9 cellular contexts compared by ENCODE assay signal in the genomic region with DNA sequence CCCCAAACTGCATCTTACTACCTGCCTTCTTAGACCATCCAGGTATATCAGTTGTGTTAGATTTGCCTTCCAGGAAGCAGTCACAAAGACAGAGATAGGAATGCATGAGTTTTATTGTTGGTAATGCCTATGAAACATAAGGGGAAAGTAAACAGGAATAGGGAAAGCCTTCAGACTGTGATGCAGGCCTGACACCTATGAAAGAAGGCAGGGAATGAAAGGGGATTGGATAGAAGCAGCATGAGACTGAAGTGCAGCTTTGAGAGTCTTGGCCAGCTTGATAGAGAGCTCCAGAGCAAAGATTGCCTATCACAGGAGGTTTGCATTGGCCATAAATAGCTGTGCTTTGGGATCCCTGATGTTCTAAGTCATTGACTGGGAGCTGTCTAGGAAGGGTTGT. TPM values are rescaled to one million over a fixed set of nuclear protein-coding genes. Genes with fewer than 3 reads are reported as not detected.
"Had no signal": no experiment of that assay in that cellular context is flagged by ENCODE, and none has a peak within 500 bp of the region (broad histone marks: within the 10 kb centered on the region; RNA-seq: fewer than 3 reads in every experiment).

No MANE protein-coding gene starts in this region.

- DNase-seq: GM23248, GOT3, H7, HFFc6, IMR-90 had no signal

- H3K4me3 ChIP-seq: GM23248, HAP-1 had no signal

- H3K9me3 ChIP-seq: HAP-1 had no signal

- H3K36me3 ChIP-seq: HAP-1 had no signal

- H2AFZ ChIP-seq: GM23248 had no signal

- FAIRE-seq: HTR-8/SVneo had no signal

- H3K4me1 ChIP-seq: HAP-1 had no signal

- H3K27ac ChIP-seq: GM23248 had no signal

- H3K27ac Mint-ChIP-seq: HFFc6 had no signal

- H3K9ac ChIP-seq: GM23248 had no signal

- H3K4me3 Mint-ChIP-seq: HFFc6 had no signal

- ATAC-seq: HCT116 had no signal

RNA-seq across cellular contexts. Expression of a gene that starts 15.9 kb away (rescaled TPM):
- total RNA-seq: GM23248, H4, H7, HFFc6, IMR-90 had no signal
- polyA plus RNA-seq: GM23248, IMR-90 had no signal
